Comparison of ENCODE assay signal across 8 cellular contexts in genomic region chr15:76345880-76346665, GRCh38. TPM values are rescaled to one million over a fixed set of nuclear protein-coding genes. Genes with fewer than 3 reads are reported as not detected.
A peak's percentile ranks its signal among the peaks of the same experiment; 100 is the strongest.
DNase-seq lines count a peak whose midpoint lies in the region; ATAC-seq and TF ChIP-seq lines count a peak whose summit lies in the region.

No MANE protein-coding gene starts in this region.

- H3K9me3 ChIP-seq in PC-9 (ENCODE audit: insufficient read depth, low read depth) = no peaks in the 10 kb centered on the region

- H3K36me3 ChIP-seq in PC-9 (ENCODE audit: low read depth) = no peaks in the 10 kb centered on the region

- ATAC-seq in HG02884 (IDR thresholded peaks at IDR 0.05; ENCODE audit: unreplicated experiment) = no peak

- H3F3A ChIP-seq in PC-9 (ENCODE audit: insufficient read depth, low read depth) = peaks cover 24% of the 10 kb centered on the region; the same call in 1 of the 2 replicates

- in situ Hi-C loops in GM18951 (cut with MboI; ENCODE audit: low sequenced_read_pairs, unreplicated experiment) = no loop called here

- H3K4me2 ChIP-seq in PC-9 = peak overlapping the region; percentile 92

- H2AFZ ChIP-seq in PC-9 = peak overlapping the region; percentile 98

- H3K27ac ChIP-seq in PC-9 (no peak overlapping the region), caudate nucleus (ENCODE audit: low read depth, low read length) (no peak overlapping the region)

- peaks cover 6% of the 10 kb centered on the region for H3K36me3 Mint-ChIP-seq in progenitor cell of endocrine pancreas (ENCODE audit: insufficient read depth)

- CTCF ChIA-PET in PC-9 (lab: Charles Lee) = interaction anchor here (0.6 to 0.7 kb wide), 2 partner anchors 16 to 102 kb away, joined by 4 read pairs; no protein-coding TSS in a partner anchor

- H3K4me1 ChIP-seq in PC-9 (replicated peaks; ENCODE audit: insufficient read depth) = peaks cover 32% of the 10 kb centered on the region

- no TSS peak for BruUV-seq in PC-9 (replicated peaks; lab: Mats Ljungman, UMichigan)

- H4K20me1 ChIP-seq in PC-9 (ENCODE audit: insufficient read depth) = no peaks in the 10 kb centered on the region

- TF ChIP-seq POLR2A in GM18951 (IDR thresholded peaks at IDR 0.05; ENCODE audit: extremely low read depth, insufficient read depth, insufficient read length) = peak; percentile 25

- TF ChIP-seq CTCF in PC-9 (conservative IDR thresholded peaks at IDR 0.05) (no peak), fibroblast of pulmonary artery (IDR thresholded peaks at IDR 0.05; ENCODE audit: low read length, missing control alignments) (no peak), progenitor cell of endocrine pancreas (IDR thresholded peaks at IDR 0.05; ENCODE audit: unreplicated experiment) (no peak)

- POLR2A ChIA-PET in PC-9 (lab: Charles Lee; ENCODE audit: unreplicated experiment) = interaction anchor here (0.5 kb wide), 2 partner anchors 33 to 699 kb away, joined by 3 to 4 read pairs; no protein-coding TSS in a partner anchor

- no peaks in the 10 kb centered on the region for H3K27me3 ChIP-seq in PC-9 (ENCODE audit: insufficient read depth, low read depth)

- no peak overlapping the region for H3K27ac Mint-ChIP-seq in progenitor cell of endocrine pancreas

- intact Hi-C loops in PC-9 (cut with micrococcal nuclease; ENCODE audit: unreplicated experiment) = loop anchor here (5.0 kb wide), 1 partner anchor 34 kb away; the partner anchor contains the start of gene ETFA

- H3K4me1 Mint-ChIP-seq in progenitor cell of endocrine pancreas (ENCODE audit: low read depth) = peaks cover 8% of the 10 kb centered on the region

- DNase-seq in PC-9 (no peak), fibroblast of pulmonary artery (ENCODE audit: low read depth) (no peak), progenitor cell of endocrine pancreas (ENCODE audit: low spot score, unreplicated experiment) (no peak), caudate nucleus (lab: John Stamatoyannopoulos, UW) (no peak), NCI-H345 (lab: John Stamatoyannopoulos, UW) (no peak), NCI-H2029 treated with DMSO at 0.1 percent for 48 hours (lab: John Stamatoyannopoulos, UW) (no peak)

- no peaks in the 10 kb centered on the region for H3K9me2 ChIP-seq in PC-9 (ENCODE audit: insufficient read depth)

- H3K27me3 Mint-ChIP-seq in progenitor cell of endocrine pancreas = peaks cover 85% of the 10 kb centered on the region

- no peaks in the 10 kb centered on the region for H3K9me3 Mint-ChIP-seq in progenitor cell of endocrine pancreas (ENCODE audit: low read depth)

- H3K79me2 ChIP-seq in PC-9 (ENCODE audit: low read depth) = no peaks in the 10 kb centered on the region

- peak overlapping the region; percentile 14 for H3K4me3 Mint-ChIP-seq in progenitor cell of endocrine pancreas (ENCODE audit: low read depth)

- peak overlapping the region; percentile 67 for H3K4me3 ChIP-seq in PC-9
- peak overlapping the region; percentile 31 for H3K4me3 ChIP-seq in fibroblast of pulmonary artery (replicated peaks; ENCODE audit: low read depth, low read length)

RNA-seq across cellular contexts. Expression of gene ISL2, which starts 9.5 kb away (rescaled TPM):
- total RNA-seq in PC-9 (2021) (0.24 and 0.63 TPM in 2 replicates), progenitor cell of endocrine pancreas (0.36 and 0.38 TPM in 2 replicates)

RNA-seq across cellular contexts. Expression of gene ETFA, which starts 34.8 kb away (rescaled TPM):
- 158 and 187 TPM in 2 replicates for total RNA-seq in PC-9 (2021)
- 105 and 107 TPM in 2 replicates for total RNA-seq in progenitor cell of endocrine pancreas
